In genomic region chr11:71796016-71796415, GRCh38 we compare ENCODE assay signal across 15 cellular contexts. TPM values are rescaled to one million over a fixed set of nuclear protein-coding genes. Genes with fewer than 3 reads are reported as not detected.
"Had no signal": no experiment of that assay in that cellular context is flagged by ENCODE, and none has a peak within 500 bp of the region (broad histone marks: within the 10 kb centered on the region; RNA-seq: fewer than 3 reads in every experiment).

No MANE protein-coding gene starts in this region.

RNA-seq across cellular contexts. Expression of gene DEFB108B, which starts 37.0 kb away (rescaled TPM):
- total RNA-seq: activated B cell treated with CpG ODN at 0.5 μM for 24 hours; activated CD4-positive, alpha-beta memory T cell treated with anti-CD3 and anti-CD28 coated beads for 36 hours; activated CD4-positive, alpha-beta memory T cell treated with anti-CD3 and anti-CD28 coated beads, Interleukin-2, amount 10 ng/mL, durations not matched to agents 7 days and 5 days; activated CD4-positive, alpha-beta T cell treated with anti-CD3 and anti-CD28 coated beads for 36 hours; activated CD4-positive, alpha-beta T cell treated with anti-CD3 and anti-CD28 coated beads, Interleukin-2, amount 10 ng/mL, durations not matched to agents 24 days and 14 days; activated CD4-positive, alpha-beta T cell treated with anti-CD3 and anti-CD28 coated beads, Interleukin-2, amount 10 ng/mL, durations not matched to agents 7 days and 5 days; activated CD8-positive, alpha-beta memory T cell treated with anti-CD3 and anti-CD28 coated beads for 36 hours; activated CD8-positive, alpha-beta memory T cell treated with anti-CD3 and anti-CD28 coated beads, Interleukin-2, amount 10 ng/mL, durations not matched to agents 7 days and 5 days; activated CD8-positive, alpha-beta T cell treated with anti-CD3 and anti-CD28 coated beads for 36 hours; activated CD8-positive, alpha-beta T cell treated with anti-CD3 and anti-CD28 coated beads, Interleukin-2, amount 10 ng/mL, durations not matched to agents 7 days and 5 days; T-cell; T-helper 1 cell treated with Interleukin-12 subunit alpha and Interleukin-12 subunit beta and Interleukin-4 antibody, amounts not matched to agents 30 ng/mL and 1 ng/mL, for 36 hours; T-helper 17 cell; T-helper 2 cell treated with Interferon-gamma antibody and Interleukin-4, amounts not matched to agents 100 ng/mL and 5 ng/mL, for 36 hours; WTC11 had no signal
